1 cellular context compared by ENCODE assay signal in the genomic region with DNA sequence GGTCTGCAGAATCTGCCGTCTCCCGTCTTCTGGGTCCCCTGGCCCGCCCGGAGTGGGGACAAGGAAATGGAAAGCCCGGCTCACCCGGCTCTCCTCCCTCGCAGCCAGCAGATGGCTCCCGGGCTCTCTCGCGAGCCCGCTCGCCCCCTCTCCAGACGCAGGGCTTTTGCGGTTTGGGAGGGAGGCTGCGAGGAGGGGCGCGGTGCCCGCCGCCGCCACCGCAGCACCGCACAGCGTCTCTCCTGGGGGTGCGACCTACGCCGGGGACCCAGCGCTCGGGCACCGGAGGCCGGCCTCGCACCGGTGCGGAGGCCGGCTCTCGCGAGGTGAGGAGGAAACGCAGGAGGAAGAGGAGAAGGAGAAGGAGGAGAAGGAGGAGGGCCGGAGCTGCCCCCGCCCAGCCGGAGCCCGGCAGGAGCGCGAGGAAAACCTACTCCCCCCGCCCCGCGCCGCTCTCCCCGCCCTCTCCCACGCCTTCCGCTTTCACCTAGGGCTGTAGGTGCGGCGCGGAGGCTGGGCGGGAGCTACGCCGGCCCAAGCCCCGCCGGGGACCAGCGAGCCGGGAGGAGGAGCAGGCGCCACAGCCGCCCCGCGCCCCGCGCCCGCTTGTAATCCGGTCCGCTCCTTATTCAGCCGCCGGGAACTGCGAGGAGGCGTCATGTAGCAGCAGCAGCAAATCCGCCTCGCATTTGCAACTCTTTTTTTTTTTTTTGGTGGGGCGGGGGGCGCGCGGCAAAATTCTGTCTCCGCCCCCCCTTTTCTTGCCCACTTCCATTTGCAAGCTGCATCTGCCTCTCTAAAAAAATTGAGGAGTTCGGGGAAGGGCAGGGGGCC.
TF ChIP-seq lines count a peak whose summit lies in the region.

CARMIL1 (plus strand) TSS at position 461 of the 834 bp plus-strand sequence. CDS start 422 bp downstream, outside the sequence.

TF ChIP-seq in K562, 482 proteins besides CTCF, POLR2A, EP300 and RAD21 (continued from another document and continues in another):
- TF ChIP-seq, protein P1, sequence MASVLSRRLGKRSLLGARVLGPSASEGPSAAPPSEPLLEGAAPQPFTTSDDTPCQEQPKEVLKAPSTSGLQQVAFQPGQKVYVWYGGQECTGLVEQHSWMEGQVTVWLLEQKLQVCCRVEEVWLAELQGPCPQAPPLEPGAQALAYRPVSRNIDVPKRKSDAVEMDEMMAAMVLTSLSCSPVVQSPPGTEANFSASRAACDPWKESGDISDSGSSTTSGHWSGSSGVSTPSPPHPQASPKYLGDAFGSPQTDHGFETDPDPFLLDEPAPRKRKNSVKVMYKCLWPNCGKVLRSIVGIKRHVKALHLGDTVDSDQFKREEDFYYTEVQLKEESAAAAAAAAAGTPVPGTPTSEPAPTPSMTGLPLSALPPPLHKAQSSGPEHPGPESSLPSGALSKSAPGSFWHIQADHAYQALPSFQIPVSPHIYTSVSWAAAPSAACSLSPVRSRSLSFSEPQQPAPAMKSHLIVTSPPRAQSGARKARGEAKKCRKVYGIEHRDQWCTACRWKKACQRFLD (CRISPR knock-in tag; IDR thresholded peaks at IDR 0.05), result no peak
- TF ChIP-seq DMBX1 (CRISPR knock-in tag; IDR thresholded peaks at IDR 0.05; ENCODE audit: borderline replicate concordance) (no peak), EHMT2 (IDR thresholded peaks at IDR 0.05) (no peak), NFIC (IDR thresholded peaks at IDR 0.05) (no peak), HDAC2 (IDR thresholded peaks at IDR 0.05) (no peak), FOXK1 (CRISPR knock-in tag; IDR thresholded peaks at IDR 0.05; ENCODE audit: borderline replicate concordance) (no peak), ZNF263 (CRISPR knock-in tag; IDR thresholded peaks at IDR 0.05; ENCODE audit: borderline replicate concordance) (peak; percentile 61; the same call in 1 of the 2 replicates), TARDBP (IDR thresholded peaks at IDR 0.05) (0 out of 2 replicates have a peak, but pooled peaks have one; percentile 26), SMC3 (conservative IDR thresholded peaks at IDR 0.05; ENCODE audit: insufficient read depth, low read depth, low read length) (peak; percentile 64; the same call in 1 of the 2 replicates), HMGN3 (IDR thresholded peaks at IDR 0.05; ENCODE audit: borderline replicate concordance, extremely low read depth, insufficient read length, low read depth, low read length) (peak; percentile 85), SIN3B (IDR thresholded peaks at IDR 0.05; ENCODE audit: low read depth) (no peak), ZNF324 (CRISPR knock-in tag; IDR thresholded peaks at IDR 0.05) (no peak), THAP7 (CRISPR knock-in tag; IDR thresholded peaks at IDR 0.05) (no peak), CREB5 (CRISPR knock-in tag; IDR thresholded peaks at IDR 0.05) (no peak), RBM14 (IDR thresholded peaks at IDR 0.05; ENCODE audit: borderline replicate concordance, insufficient read depth, low read depth, low read length) (no peak), ZBTB40 (IDR thresholded peaks at IDR 0.05) (no peak), ZBTB40 (CRISPR knock-in tag; IDR thresholded peaks at IDR 0.05) (no peak), SUPT5H (IDR thresholded peaks at IDR 0.05) (no peak), NCOA1 (IDR thresholded peaks at IDR 0.05; ENCODE audit: low read depth) (no peak), BCOR (IDR thresholded peaks at IDR 0.05) (no peak)
- TF ChIP-seq, protein P2, sequence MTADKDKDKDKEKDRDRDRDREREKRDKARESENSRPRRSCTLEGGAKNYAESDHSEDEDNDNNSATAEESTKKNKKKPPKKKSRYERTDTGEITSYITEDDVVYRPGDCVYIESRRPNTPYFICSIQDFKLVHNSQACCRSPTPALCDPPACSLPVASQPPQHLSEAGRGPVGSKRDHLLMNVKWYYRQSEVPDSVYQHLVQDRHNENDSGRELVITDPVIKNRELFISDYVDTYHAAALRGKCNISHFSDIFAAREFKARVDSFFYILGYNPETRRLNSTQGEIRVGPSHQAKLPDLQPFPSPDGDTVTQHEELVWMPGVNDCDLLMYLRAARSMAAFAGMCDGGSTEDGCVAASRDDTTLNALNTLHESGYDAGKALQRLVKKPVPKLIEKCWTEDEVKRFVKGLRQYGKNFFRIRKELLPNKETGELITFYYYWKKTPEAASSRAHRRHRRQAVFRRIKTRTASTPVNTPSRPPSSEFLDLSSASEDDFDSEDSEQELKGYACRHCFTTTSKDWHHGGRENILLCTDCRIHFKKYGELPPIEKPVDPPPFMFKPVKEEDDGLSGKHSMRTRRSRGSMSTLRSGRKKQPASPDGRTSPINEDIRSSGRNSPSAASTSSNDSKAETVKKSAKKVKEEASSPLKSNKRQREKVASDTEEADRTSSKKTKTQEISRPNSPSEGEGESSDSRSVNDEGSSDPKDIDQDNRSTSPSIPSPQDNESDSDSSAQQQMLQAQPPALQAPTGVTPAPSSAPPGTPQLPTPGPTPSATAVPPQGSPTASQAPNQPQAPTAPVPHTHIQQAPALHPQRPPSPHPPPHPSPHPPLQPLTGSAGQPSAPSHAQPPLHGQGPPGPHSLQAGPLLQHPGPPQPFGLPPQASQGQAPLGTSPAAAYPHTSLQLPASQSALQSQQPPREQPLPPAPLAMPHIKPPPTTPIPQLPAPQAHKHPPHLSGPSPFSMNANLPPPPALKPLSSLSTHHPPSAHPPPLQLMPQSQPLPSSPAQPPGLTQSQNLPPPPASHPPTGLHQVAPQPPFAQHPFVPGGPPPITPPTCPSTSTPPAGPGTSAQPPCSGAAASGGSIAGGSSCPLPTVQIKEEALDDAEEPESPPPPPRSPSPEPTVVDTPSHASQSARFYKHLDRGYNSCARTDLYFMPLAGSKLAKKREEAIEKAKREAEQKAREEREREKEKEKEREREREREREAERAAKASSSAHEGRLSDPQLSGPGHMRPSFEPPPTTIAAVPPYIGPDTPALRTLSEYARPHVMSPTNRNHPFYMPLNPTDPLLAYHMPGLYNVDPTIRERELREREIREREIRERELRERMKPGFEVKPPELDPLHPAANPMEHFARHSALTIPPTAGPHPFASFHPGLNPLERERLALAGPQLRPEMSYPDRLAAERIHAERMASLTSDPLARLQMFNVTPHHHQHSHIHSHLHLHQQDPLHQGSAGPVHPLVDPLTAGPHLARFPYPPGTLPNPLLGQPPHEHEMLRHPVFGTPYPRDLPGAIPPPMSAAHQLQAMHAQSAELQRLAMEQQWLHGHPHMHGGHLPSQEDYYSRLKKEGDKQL (CRISPR knock-in tag; IDR thresholded peaks at IDR 0.05; ENCODE audit: borderline replicate concordance), result no peak
- TF ChIP-seq, protein P3, sequence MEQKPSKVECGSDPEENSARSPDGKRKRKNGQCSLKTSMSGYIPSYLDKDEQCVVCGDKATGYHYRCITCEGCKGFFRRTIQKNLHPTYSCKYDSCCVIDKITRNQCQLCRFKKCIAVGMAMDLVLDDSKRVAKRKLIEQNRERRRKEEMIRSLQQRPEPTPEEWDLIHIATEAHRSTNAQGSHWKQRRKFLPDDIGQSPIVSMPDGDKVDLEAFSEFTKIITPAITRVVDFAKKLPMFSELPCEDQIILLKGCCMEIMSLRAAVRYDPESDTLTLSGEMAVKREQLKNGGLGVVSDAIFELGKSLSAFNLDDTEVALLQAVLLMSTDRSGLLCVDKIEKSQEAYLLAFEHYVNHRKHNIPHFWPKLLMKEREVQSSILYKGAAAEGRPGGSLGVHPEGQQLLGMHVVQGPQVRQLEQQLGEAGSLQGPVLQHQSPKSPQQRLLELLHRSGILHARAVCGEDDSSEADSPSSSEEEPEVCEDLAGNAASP (IDR thresholded peaks at IDR 0.05), result no peak
